ENCODE assay signal across 9 cellular contexts in the genomic region with DNA sequence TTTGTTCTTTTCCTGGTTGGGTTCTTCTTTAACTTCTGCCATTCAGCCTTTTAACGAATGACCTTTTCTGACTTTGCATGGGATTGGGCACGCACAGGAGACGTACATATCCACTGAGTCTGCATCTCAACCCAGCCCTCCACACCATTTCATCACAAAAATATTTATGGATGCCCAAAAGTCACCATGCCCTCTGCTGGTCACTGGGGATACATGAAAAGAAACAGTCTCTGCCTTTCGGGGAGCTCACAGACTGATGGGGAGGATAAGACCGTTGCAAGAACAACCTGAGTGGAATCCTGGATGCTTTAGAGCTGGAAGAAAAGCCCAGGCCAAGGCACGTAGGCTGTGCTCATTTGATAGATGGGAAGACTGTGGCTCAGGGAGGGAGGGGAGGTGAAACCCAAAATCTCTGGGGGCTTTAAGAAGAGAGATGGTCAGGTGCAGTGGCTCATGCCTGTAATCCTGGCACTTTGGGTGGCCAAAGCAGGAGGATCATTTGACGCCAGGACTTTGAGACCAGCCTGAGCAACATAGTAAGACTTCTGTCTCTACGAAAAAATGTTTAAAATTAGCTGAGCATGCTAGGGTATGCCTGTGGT. TPM values are rescaled to one million over a fixed set of nuclear protein-coding genes. Genes with fewer than 3 reads are reported as not detected.
A peak's percentile ranks its signal among the peaks of the same experiment; 100 is the strongest.
DNase-seq lines count a peak whose midpoint lies in the region; ATAC-seq and TF ChIP-seq lines count a peak whose summit lies in the region.
"Had no signal": no experiment of that assay in that cellular context is flagged by ENCODE, and none has a peak within 500 bp of the region (broad histone marks: within the 10 kb centered on the region; RNA-seq: fewer than 3 reads in every experiment).

No MANE protein-coding gene starts in this region.

- ATAC-seq in activated CD8-positive, alpha-beta T cell treated with anti-CD3 and anti-CD28 coated beads for 36 hours, result peak; percentile 81
- ATAC-seq in heart right ventricle (peak in 2 of 8 donors; percentile 34 to 39), GM19351 (IDR thresholded peaks at IDR 0.05; ENCODE audit: unreplicated experiment) (no peak), GM18517 (IDR thresholded peaks at IDR 0.05; ENCODE audit: unreplicated experiment) (no peak)

- H3K9ac ChIP-seq in skeletal muscle satellite cell (ENCODE audit: low read depth, low read length), result no peak overlapping the region

- intact Hi-C loops in activated CD8-positive, alpha-beta T cell treated with anti-CD3 and anti-CD28 coated beads for 36 hours (cut with micrococcal nuclease), result no loop called here
- intact Hi-C loops in heart right ventricle (cut with DNase I), result loop anchor here (1.0 to 5.0 kb wide), 7 partner anchors 47 to 102 kb away; a partner anchor contains a TSS

- peak overlapping the region; percentile 29 for H3K4me2 ChIP-seq in skeletal muscle satellite cell (ENCODE audit: low read length)

- no peak overlapping the region for H3K4me3 ChIP-seq in heart right ventricle
- no peak overlapping the region for H3K4me3 ChIP-seq in skeletal muscle satellite cell (ENCODE audit: low read length)

- POLR2A ChIA-PET in activated CD8-positive, alpha-beta T cell treated with anti-CD3 and anti-CD28 coated beads for 36 hours (lab: Charles Lee), result interaction anchor here (1.0 kb wide), 1 partner anchor 15 kb away, joined by 3 read pairs; no protein-coding TSS in a partner anchor

- H3K4me1 ChIP-seq in heart right ventricle (peaks cover 0 to 5% (median 0%) of the 10 kb centered on the region in 9 donors), skeletal muscle satellite cell (ENCODE audit: control insufficient read depth, insufficient read depth, low read length) (peaks cover 8% of the 10 kb centered on the region)

- H3K9me3 ChIP-seq in heart right ventricle, result peaks cover 0 to 2% (median 0%) of the 10 kb centered on the region in 11 donors
- H3K9me3 ChIP-seq in skeletal muscle satellite cell (replicated peaks; ENCODE audit: low read length), result no peaks in the 10 kb centered on the region

- peak; percentile 42 for DNase-seq in stimulated activated CD4-positive, alpha-beta T cell treated with anti-CD3 and anti-CD28 coated beads, Interleukin-15, amount 100 ng/mL, for 24 hours
- no peak for DNase-seq in stimulated activated CD4-positive, alpha-beta T cell treated with anti-CD3 and anti-CD28 coated beads, Interleukin-4, amount 100 ng/mL, for 1 hour
- DNase-seq in NCI-H1092 treated with DMSO at 0.1 percent for 48 hours (lab: John Stamatoyannopoulos, UW) (peak; percentile 25), heart right ventricle (no peak)
- DNase-seq in activated CD8-positive, alpha-beta T cell treated with anti-CD3 and anti-CD28 coated beads for 36 hours, result peak; percentile 67

- peaks cover 6% of the 10 kb centered on the region for H3K27me3 Mint-ChIP-seq in activated CD8-positive, alpha-beta T cell treated with anti-CD3 and anti-CD28 coated beads for 36 hours

- no peak overlapping the region for H3K27ac Mint-ChIP-seq in activated CD8-positive, alpha-beta T cell treated with anti-CD3 and anti-CD28 coated beads for 36 hours
- H3K27ac Mint-ChIP-seq: dendritic cell treated with granulocyte-macrophage colony-stimulating factor and Interleukin-4, amounts not matched to agents 40 ng/mL and 50 ng/mL, for 4 days had no signal

- no peaks in the 10 kb centered on the region for H3K36me3 Mint-ChIP-seq in activated CD8-positive, alpha-beta T cell treated with anti-CD3 and anti-CD28 coated beads for 36 hours (ENCODE audit: low read depth)

- H3K4me1 Mint-ChIP-seq in activated CD8-positive, alpha-beta T cell treated with anti-CD3 and anti-CD28 coated beads for 36 hours (ENCODE audit: low read depth), result peaks cover 3% of the 10 kb centered on the region

- H3K36me3 ChIP-seq in heart right ventricle (no peaks in the 10 kb centered on the region), skeletal muscle satellite cell (ENCODE audit: insufficient read depth, low read length) (no peaks in the 10 kb centered on the region)

- H3K27me3 ChIP-seq in heart right ventricle (peaks cover 0 to 6% (median 0%) of the 10 kb centered on the region in 7 donors), skeletal muscle satellite cell (ENCODE audit: control insufficient read depth, insufficient read depth, low read length) (no peaks in the 10 kb centered on the region)

- CTCF ChIA-PET in activated CD8-positive, alpha-beta T cell treated with anti-CD3 and anti-CD28 coated beads for 36 hours (lab: Charles Lee), result interaction anchor here (0.6 to 6.3 kb wide), 25 partner anchors 8 to 179 kb away, joined by 3 to 47 read pairs (median 4); a partner anchor contains a TSS

- WGBS in heart right ventricle, 2 donors, result 31 to 33% methylated on average over 8 of the region's 8 CpGs

- peak; percentile 69 for TF ChIP-seq CTCF in activated CD8-positive, alpha-beta T cell treated with anti-CD3 and anti-CD28 coated beads for 36 hours (IDR thresholded peaks at IDR 0.05)
- peak; percentile 26 to 67 (median 58) for TF ChIP-seq CTCF in heart right ventricle (IDR thresholded peaks at IDR 0.05)

- H3K4me3 Mint-ChIP-seq in activated CD8-positive, alpha-beta T cell treated with anti-CD3 and anti-CD28 coated beads for 36 hours, result no peak overlapping the region
- H3K4me3 Mint-ChIP-seq: dendritic cell treated with granulocyte-macrophage colony-stimulating factor and Interleukin-4, amounts not matched to agents 40 ng/mL and 50 ng/mL, for 4 days had no signal

- H3K9me3 Mint-ChIP-seq in activated CD8-positive, alpha-beta T cell treated with anti-CD3 and anti-CD28 coated beads for 36 hours, result no peaks in the 10 kb centered on the region
- H3K9me3 Mint-ChIP-seq: dendritic cell treated with granulocyte-macrophage colony-stimulating factor and Interleukin-4, amounts not matched to agents 40 ng/mL and 50 ng/mL, for 4 days had no signal

- no peak overlapping the region for H3K27ac ChIP-seq in heart right ventricle

RNA-seq across cellular contexts. Expression of a gene that starts 7.9 kb away (rescaled TPM):
- total RNA-seq in activated CD8-positive, alpha-beta T cell treated with anti-CD3 and anti-CD28 coated beads for 36 hours, result 100 to 1,000 TPM; 141 to 144 TPM
- total RNA-seq in heart right ventricle, result 100 to 1,000 TPM in 6 of 10 donors, 10 to 100 TPM in 4; 88.8 to 354 (median 109) TPM
- 100 to 1,000 TPM; 195 to 231 TPM for polyA plus RNA-seq in heart right ventricle
- total RNA-seq in skeletal muscle satellite cell (2012; rRNA removed), result 524 and 636 TPM in 2 replicates

RNA-seq across cellular contexts. Expression of a gene that starts 11.2 kb away (rescaled TPM):
- total RNA-seq in activated CD8-positive, alpha-beta T cell treated with anti-CD3 and anti-CD28 coated beads for 36 hours, result 10 to 100 TPM; 30.7 to 33.6 TPM
- total RNA-seq in heart right ventricle, result 10 to 100 TPM in 1 of 10 donors, 1 to 10 TPM in 9; 1.9 to 11.6 (median 4.1) TPM
- polyA plus RNA-seq in heart right ventricle, result 10 to 100 TPM in 1 of 2 donors, 1 to 10 TPM in 1; 4.4 to 29.8 TPM
- total RNA-seq in skeletal muscle satellite cell (2012; rRNA removed), result 2.2 TPM in 1 of 2 replicates, not detected in the other

RNA-seq across cellular contexts. Expression of a gene that starts 25.1 kb away (rescaled TPM):
- total RNA-seq in activated CD8-positive, alpha-beta T cell treated with anti-CD3 and anti-CD28 coated beads for 36 hours, result 10 to 100 TPM; 22.1 to 23.3 TPM
- total RNA-seq in heart right ventricle, result 100 to 1,000 TPM in 5 of 10 donors, 10 to 100 TPM in 5; 83.3 to 164 (median 97.0) TPM
- 100 to 1,000 TPM in 1 of 2 donors, 10 to 100 TPM in 1; 31.9 to 268 TPM for polyA plus RNA-seq in heart right ventricle
- 578 and 773 TPM in 2 replicates for total RNA-seq in skeletal muscle satellite cell (2012; rRNA removed)

RNA-seq across cellular contexts. Expression of a gene that starts 32.0 kb away (rescaled TPM):
- not detected for total RNA-seq in activated CD8-positive, alpha-beta T cell treated with anti-CD3 and anti-CD28 coated beads for 36 hours
- 10 to 100 TPM in 1 of 10 donors, 1 to 10 TPM in 5, under 1 TPM in 4; 0.75 to 24.3 (median 1.7) TPM for total RNA-seq in heart right ventricle
- 10 to 100 TPM; 11.9 to 25.4 TPM for polyA plus RNA-seq in heart right ventricle
- 6.3 and 10.0 TPM in 2 replicates for total RNA-seq in skeletal muscle satellite cell (2012; rRNA removed)

RNA-seq across cellular contexts. Expression of a gene that starts 35.6 kb away (rescaled TPM):
- not detected for total RNA-seq in activated CD8-positive, alpha-beta T cell treated with anti-CD3 and anti-CD28 coated beads for 36 hours
- total RNA-seq in heart right ventricle, result not detected
- polyA plus RNA-seq in heart right ventricle, result not detected
- not detected in 2 replicates for total RNA-seq in skeletal muscle satellite cell (2012; rRNA removed)

Comparison
In these comparisons a context has a peak if more than half of its experiments do, and no peak if none do; other contexts are left out.
1. DNase-seq: peak in stimulated activated CD4-positive, alpha-beta T cell treated with anti-CD3 and anti-CD28 coated beads, Interleukin-15, amount 100 ng/mL, for 24 hours (single experiment), NCI-H1092 treated with DMSO at 0.1 percent for 48 hours (single experiment) and activated CD8-positive, alpha-beta T cell treated with anti-CD3 and anti-CD28 coated beads for 36 hours (single experiment); none in stimulated activated CD4-positive, alpha-beta T cell treated with anti-CD3 and anti-CD28 coated beads, Interleukin-4, amount 100 ng/mL, for 1 hour (single experiment) and heart right ventricle (0 of 2).